In genomic region chrX:154458116-154458953, GRCh38 we compare ENCODE assay signal across 8 cellular contexts. TPM values are rescaled to one million over a fixed set of nuclear protein-coding genes. Genes with fewer than 3 reads are reported as not detected.
A peak's percentile ranks its signal among the peaks of the same experiment; 100 is the strongest.
DNase-seq lines count a peak whose midpoint lies in the region; ATAC-seq and TF ChIP-seq lines count a peak whose summit lies in the region.

Gene PLXNA3, plus strand, starts transcription at chrX:154458281. Its CDS starts 1,903 bp downstream, at chrX:154460184.

- DNase-seq in DMS 273 (lab: John Stamatoyannopoulos, UW; ENCODE audit: unreplicated experiment) (peak; percentile 70), DMS 273 treated with DMSO at 0.1 percent for 48 hours (lab: John Stamatoyannopoulos, UW) (no peak), left cardiac atrium (peak; percentile 57), psoas muscle (peak; percentile 53 to 68), OCI-M2 (lab: John Stamatoyannopoulos, UW; ENCODE audit: unreplicated experiment) (no peak)
- DNase-seq in activated naive CD4-positive, alpha-beta T cell treated with anti-CD3 and anti-CD28 coated beads, Interleukin-2, amount 50 U/mL, for 72 hours (ENCODE audit: low spot score in 2 of 2): peak in 1 of 2 donors; percentile 67

- ATAC-seq in HG02885 (IDR thresholded peaks at IDR 0.05; ENCODE audit: poor library complexity, unreplicated experiment) (peak; percentile 65), left cardiac atrium (peak; percentile 75 to 83), psoas muscle (peak; percentile 53 to 75 (median 65))
- peak; percentile 70 to 78 for ATAC-seq in activated naive CD4-positive, alpha-beta T cell treated with anti-CD3 and anti-CD28 coated beads, Interleukin-2, amount 50 U/mL, for 72 hours

- TF ChIP-seq POLR2A in Raji (IDR thresholded peaks at IDR 0.05; ENCODE audit: insufficient read depth, low read depth, low read length): peak; percentile 40

- intact Hi-C loops in left cardiac atrium (cut with DNase I) (no loop called here), psoas muscle (cut with DNase I) (no loop called here)

- H3K36me3 ChIP-seq in psoas muscle (ENCODE audit: insufficient read depth in 1 of 2, low read depth in 1 of 2): peaks cover 0 to 6% of the 10 kb centered on the region in 2 donors

- peaks cover 5 to 7% of the 10 kb centered on the region in 2 donors for H3K36me3 Mint-ChIP-seq in activated naive CD4-positive, alpha-beta T cell treated with anti-CD3 and anti-CD28 coated beads, Interleukin-2, amount 50 U/mL, for 72 hours

- no peaks in the 10 kb centered on the region for H3K27me3 ChIP-seq in psoas muscle (ENCODE audit: insufficient read depth in 3 of 3, low read length in 2 of 3)

- no peaks in the 10 kb centered on the region for H3K9me3 ChIP-seq in psoas muscle

- 2 to 38% (median 20%) methylated on average over 1 to 84 of the region's 88 CpGs for WGBS in psoas muscle, 3 donors

- no peaks in the 10 kb centered on the region for H3K4me1 ChIP-seq in psoas muscle

- H3K27ac ChIP-seq in psoas muscle: peak within 1 kb of the TSS; percentile 41

- peak within 1 kb of the TSS; percentile 85 to 97 for H3K27ac Mint-ChIP-seq in activated naive CD4-positive, alpha-beta T cell treated with anti-CD3 and anti-CD28 coated beads, Interleukin-2, amount 50 U/mL, for 72 hours

- TF ChIP-seq CTCF in psoas muscle (IDR thresholded peaks at IDR 0.05): no peak

- peak within 1 kb of the TSS; percentile 69 for H3K4me3 ChIP-seq in psoas muscle

- H3K9me3 Mint-ChIP-seq in activated naive CD4-positive, alpha-beta T cell treated with anti-CD3 and anti-CD28 coated beads, Interleukin-2, amount 50 U/mL, for 72 hours: no peaks in the 10 kb centered on the region

RNA-seq across cellular contexts. Expression of gene PLXNA3, which starts in this region (rescaled TPM):
- total RNA-seq in activated naive CD4-positive, alpha-beta T cell treated with anti-CD3 and anti-CD28 coated beads, Interleukin-2, amount 50 U/mL, for 72 hours: 10 to 100 TPM; 37.2 to 40.4 TPM
- 10 to 100 TPM; 24.0 to 28.1 TPM for total RNA-seq in left cardiac atrium
- 1 to 10 TPM; 3.3 to 6.5 (median 6.0) TPM for total RNA-seq in psoas muscle
- polyA plus RNA-seq in psoas muscle: 1 to 10 TPM; 1.7 to 2.6 (median 2.5) TPM

Comparison
In these comparisons a context has a peak if more than half of its experiments do, and no peak if none do; other contexts are left out.
1. DNase-seq: peak in DMS 273 (single experiment), left cardiac atrium (single experiment) and psoas muscle (2 of 2); none in DMS 273 treated with DMSO at 0.1 percent for 48 hours (single experiment) and OCI-M2 (single experiment).
2. Peak in every context shown above with its lines, with median percentiles within 50 percentile points of each other: ATAC-seq.